In genomic region chr5:181260720-181261319, GRCh38 we compare ENCODE assay signal across 8 cellular contexts. TPM values are rescaled to one million over a fixed set of nuclear protein-coding genes. Genes with fewer than 3 reads are reported as not detected.
DNase-seq lines count a peak whose midpoint lies in the region; ATAC-seq and TF ChIP-seq lines count a peak whose summit lies in the region.

Gene TRIM52 (minus strand): TSS chr5:181261143. CDS start chr5:181260813, 330 bp downstream.

- peak; percentile 74 for ATAC-seq in HG02870 (IDR thresholded peaks at IDR 0.05; ENCODE audit: unreplicated experiment)
- peak; percentile 81 for ATAC-seq in RWPE2 (ENCODE audit: low read depth)

- peak within 1 kb of the TSS; percentile 72 for H3K27ac ChIP-seq in RWPE2 (ENCODE audit: poor library complexity, severe bottlenecking)
- peak within 1 kb of the TSS; percentile 93 for H3K27ac ChIP-seq in angular gyrus (ENCODE audit: low read depth, low read length)
- peak within 1 kb of the TSS; percentile 99 for H3K27ac ChIP-seq in hepatocyte

- H3K4me1 ChIP-seq in RWPE2 (ENCODE audit: insufficient read depth, poor library complexity, severe bottlenecking) = peaks cover 9% of the 10 kb centered on the region
- peaks cover 24% of the 10 kb centered on the region for H3K4me1 ChIP-seq in hepatocyte (ENCODE audit: insufficient read depth)

- H3K36me3 ChIP-seq in RWPE2 (ENCODE audit: low read depth) = peaks cover 31% of the 10 kb centered on the region
- no peaks in the 10 kb centered on the region for H3K36me3 ChIP-seq in hepatocyte (replicated peaks; ENCODE audit: insufficient read depth, low read depth)

- peak within 1 kb of the TSS; percentile 95 for H2AFZ ChIP-seq in hepatocyte

- TF ChIP-seq POLR2A in GM15510 (IDR thresholded peaks at IDR 0.05; ENCODE audit: borderline replicate concordance, extremely low read depth, insufficient read length) = peak; percentile 98

- peak within 1 kb of the TSS; percentile 91 for H3K4me2 ChIP-seq in hepatocyte

- peaks cover 63% of the 10 kb centered on the region for H3K79me2 ChIP-seq in hepatocyte

- H3K4me3 ChIP-seq in RWPE2 (ENCODE audit: severe bottlenecking) (peak within 1 kb of the TSS; percentile 81), hepatocyte (peak within 1 kb of the TSS; percentile 74), skeletal muscle cell (ENCODE audit: low read depth, low read length) (peak within 1 kb of the TSS; percentile 95)

- H3K27me3 ChIP-seq in RWPE2 (ENCODE audit: insufficient read depth, poor library complexity, severe bottlenecking) = no peaks in the 10 kb centered on the region
- H3K27me3 ChIP-seq in hepatocyte = no peaks in the 10 kb centered on the region

- H4K20me1 ChIP-seq in hepatocyte (ENCODE audit: insufficient read depth, poor library complexity, severe bottlenecking) = peaks cover 37% of the 10 kb centered on the region

- H3K9me3 ChIP-seq in RWPE2 (ENCODE audit: severe bottlenecking) (no peaks in the 10 kb centered on the region), hepatocyte (ENCODE audit: low read depth) (no peaks in the 10 kb centered on the region)

- peak; percentile 95 for DNase-seq in RWPE2 (ENCODE audit: low spot score)
- DNase-seq in hepatocyte (ENCODE audit: low spot score) = peak; percentile 94
- peak; percentile 72 for DNase-seq in skeletal muscle cell (ENCODE audit: low read depth)
- no peak for DNase-seq in NCI-H1436 (lab: John Stamatoyannopoulos, UW)
- DNase-seq in cortex of kidney (lab: John Stamatoyannopoulos, UW) = no peak

- H3K9me2 ChIP-seq in hepatocyte (replicated peaks; ENCODE audit: insufficient read depth) = no peaks in the 10 kb centered on the region

- no peak for TF ChIP-seq CTCF in RWPE2 (IDR thresholded peaks at IDR 0.05; ENCODE audit: poor library complexity, severe bottlenecking)
- no peak for TF ChIP-seq CTCF in hepatocyte (IDR thresholded peaks at IDR 0.05; ENCODE audit: poor library complexity)

- WGBS in hepatocyte (ENCODE audit: low lambda C conversion rate, missing lambda C conversion rate) = under 1% methylated on average over 43 of the region's 43 CpGs

RNA-seq across cellular contexts. Expression of gene TRIM52, which starts in this region (rescaled TPM):
- total RNA-seq in hepatocyte = 6.1 and 13.2 TPM in 2 replicates
- 6.5 and 9.9 TPM in 2 replicates for polyA plus RNA-seq in hepatocyte

Comparison
In these comparisons a context has a peak if more than half of its experiments do, and no peak if none do; other contexts are left out.
1. DNase-seq: peak in RWPE2 (single experiment), hepatocyte (single experiment) and skeletal muscle cell (single experiment); none in NCI-H1436 (single experiment) and cortex of kidney (single experiment).
2. Peak in every context shown above with its lines, with median percentiles within 50 percentile points of each other: H3K27ac ChIP-seq and H3K4me3 ChIP-seq.